8 cellular contexts compared by ENCODE assay signal in genomic region chr12:116882742-116883141, GRCh38. TPM values are rescaled to one million over a fixed set of nuclear protein-coding genes. Genes with fewer than 3 reads are reported as not detected.
A peak's percentile ranks its signal among the peaks of the same experiment; 100 is the strongest.
DNase-seq lines count a peak whose midpoint lies in the region; ATAC-seq and TF ChIP-seq lines count a peak whose summit lies in the region.

No MANE protein-coding gene starts in this region.

- no peaks in the 10 kb centered on the region for H3K36me3 ChIP-seq in CD4-positive, alpha-beta memory T cell (ENCODE audit: insufficient read depth, low read length)
- no peaks in the 10 kb centered on the region for H3K36me3 ChIP-seq in mucosa of descending colon (ENCODE audit: low read depth)

- no peak overlapping the region for H3K4me3 ChIP-seq in CD4-positive, alpha-beta memory T cell (ENCODE audit: low read length in 2 of 2)
- H3K4me3 ChIP-seq in mucosa of descending colon = no peak overlapping the region

- peak; percentile 69 for TF ChIP-seq CTCF in HFFc6 (IDR thresholded peaks at IDR 0.05)
- no peak for TF ChIP-seq CTCF in mucosa of descending colon (IDR thresholded peaks at IDR 0.05)

- no peak for ATAC-seq in activated T-helper 17 cell treated with anti-CD3 and anti-CD28 coated beads, Interleukin-2, amount 50 U/mL, for 72 hours (replicated peaks)
- ATAC-seq in mucosa of descending colon (no peak), HG02678 (IDR thresholded peaks at IDR 0.05; ENCODE audit: unreplicated experiment) (no peak), HG02852 (IDR thresholded peaks at IDR 0.05; ENCODE audit: unreplicated experiment) (no peak)

- no peak overlapping the region for H3K27ac ChIP-seq in CD4-positive, alpha-beta memory T cell (ENCODE audit: low read depth, low read length)

- H3K27me3 ChIP-seq in CD4-positive, alpha-beta memory T cell (ENCODE audit: insufficient read depth, low read length) = peaks cover 14% of the 10 kb centered on the region

- H3K4me3 Mint-ChIP-seq in CD4-positive, alpha-beta memory T cell = peak overlapping the region in 6 of 8 donors; percentile 11 to 78 (median 59)
- H3K4me3 Mint-ChIP-seq in HFFc6 = no peak overlapping the region; the same call in 1 of the 2 replicates
- H3K4me3 Mint-ChIP-seq in activated T-helper 17 cell treated with anti-CD3 and anti-CD28 coated beads, Interleukin-2, amount 50 U/mL, for 72 hours = peak overlapping the region; percentile 48

- no peaks in the 10 kb centered on the region for H3K9me3 ChIP-seq in CD4-positive, alpha-beta memory T cell (ENCODE audit: control insufficient read depth in 1 of 2, low read length in 2 of 2)
- H3K9me3 ChIP-seq in mucosa of descending colon = no peaks in the 10 kb centered on the region

- H3K4me1 ChIP-seq in CD4-positive, alpha-beta memory T cell (ENCODE audit: insufficient read depth, low read length) = peaks cover 27% of the 10 kb centered on the region
- peaks cover 32% of the 10 kb centered on the region for H3K4me1 ChIP-seq in mucosa of descending colon (ENCODE audit: low read depth)

- POLR2A ChIA-PET in CD4-positive, alpha-beta memory T cell (lab: Charles Lee; ENCODE audit: partially characterized antibody) = no interaction called here

- H3K36me3 Mint-ChIP-seq in CD4-positive, alpha-beta memory T cell = no peaks in the 10 kb centered on the region
- no peaks in the 10 kb centered on the region for H3K36me3 Mint-ChIP-seq in HFFc6 (ENCODE audit: low read depth)
- no peaks in the 10 kb centered on the region for H3K36me3 Mint-ChIP-seq in activated T-helper 17 cell treated with anti-CD3 and anti-CD28 coated beads, Interleukin-2, amount 50 U/mL, for 72 hours (ENCODE audit: low read depth)

- intact Hi-C loops in CD4-positive, alpha-beta memory T cell (cut with micrococcal nuclease) = loop anchor here (1.0 kb wide), 1 partner anchor 179 kb away; no protein-coding TSS in a partner anchor
- intact Hi-C loops in mucosa of descending colon (cut with DNase I, micrococcal nuclease) = no loop called here

- CTCF ChIA-PET in CD4-positive, alpha-beta memory T cell (lab: Charles Lee; ENCODE audit: partially characterized antibody) = interaction anchor here (0.8 kb wide), 1 partner anchor 238 kb away, joined by 3 read pairs; no protein-coding TSS in a partner anchor

- H3K4me1 Mint-ChIP-seq in CD4-positive, alpha-beta memory T cell = peaks cover 26 to 40% (median 32%) of the 10 kb centered on the region in 4 donors
- peaks cover 32% of the 10 kb centered on the region for H3K4me1 Mint-ChIP-seq in HFFc6 (ENCODE audit: low read depth)
- peaks cover 24% of the 10 kb centered on the region for H3K4me1 Mint-ChIP-seq in activated T-helper 17 cell treated with anti-CD3 and anti-CD28 coated beads, Interleukin-2, amount 50 U/mL, for 72 hours

- H3K27ac Mint-ChIP-seq in CD4-positive, alpha-beta memory T cell = no peak overlapping the region
- no peak overlapping the region for H3K27ac Mint-ChIP-seq in HFFc6
- no peak overlapping the region for H3K27ac Mint-ChIP-seq in activated T-helper 17 cell treated with anti-CD3 and anti-CD28 coated beads, Interleukin-2, amount 50 U/mL, for 72 hours

- DNase-seq in CD4-positive, alpha-beta memory T cell = no peak
- DNase-seq in HFFc6 = peak; percentile 48
- peak; percentile 33 to 76 for DNase-seq in lung microvascular endothelial cell (ENCODE audit: low read depth in 2 of 2)
- no peak for DNase-seq in mucosa of descending colon
- no peak for DNase-seq in activated naive CD4-positive, alpha-beta T cell treated with anti-CD3 and anti-CD28 coated beads, Interleukin-2, amount 50 U/mL, for 16 hours

- peaks cover 47 to 55% of the 10 kb centered on the region in 2 donors for H3K27me3 Mint-ChIP-seq in CD4-positive, alpha-beta memory T cell
- peaks cover 34% of the 10 kb centered on the region for H3K27me3 Mint-ChIP-seq in HFFc6 (ENCODE audit: insufficient read depth)
- H3K27me3 Mint-ChIP-seq in activated T-helper 17 cell treated with anti-CD3 and anti-CD28 coated beads, Interleukin-2, amount 50 U/mL, for 72 hours = peaks cover 51% of the 10 kb centered on the region

- H3K9me3 Mint-ChIP-seq in CD4-positive, alpha-beta memory T cell = peaks cover 0 to 2% (median 0%) of the 10 kb centered on the region in 8 donors
- no peaks in the 10 kb centered on the region for H3K9me3 Mint-ChIP-seq in HFFc6
- H3K9me3 Mint-ChIP-seq in activated T-helper 17 cell treated with anti-CD3 and anti-CD28 coated beads, Interleukin-2, amount 50 U/mL, for 72 hours = no peaks in the 10 kb centered on the region

RNA-seq across cellular contexts. Expression of gene HRK, which starts 1.5 kb away (rescaled TPM):
- not detected for total RNA-seq in CD4-positive, alpha-beta memory T cell
- polyA plus RNA-seq in CD4-positive, alpha-beta memory T cell = under 1 TPM in 1 of 2 donors, not detected in 1; 0.06 TPM
- not detected for total RNA-seq in HFFc6 (2021; fragmentation: NEBNext Ultra II Directional; extraction: Animal tissue kit (Norgen Biotek cat#: 25700))
- not detected for total RNA-seq in activated T-helper 17 cell treated with anti-CD3 and anti-CD28 coated beads, Interleukin-2, amount 50 U/mL, for 72 hours
- total RNA-seq in lung microvascular endothelial cell = under 0.01 TPM in 1 of 2 replicates, not detected in the other
- total RNA-seq in mucosa of descending colon = 1 to 10 TPM in 1 of 3 donors, under 1 TPM in 2; 0.22 to 1.0 (median 0.25) TPM

RNA-seq across cellular contexts. Expression of gene FBXW8, which starts 28.0 kb away (rescaled TPM):
- 10 to 100 TPM in 1 of 2 experiments, 1 to 10 TPM in 1; 9.3 to 10.2 TPM for total RNA-seq in CD4-positive, alpha-beta memory T cell
- 1 to 10 TPM; 2.3 to 4.6 TPM for polyA plus RNA-seq in CD4-positive, alpha-beta memory T cell
- 10 to 100 TPM; 15.3 to 20.5 (median 18.5) TPM for total RNA-seq in HFFc6 (2021; fragmentation: NEBNext Ultra II Directional; extraction: Animal tissue kit (Norgen Biotek cat#: 25700))
- total RNA-seq in activated T-helper 17 cell treated with anti-CD3 and anti-CD28 coated beads, Interleukin-2, amount 50 U/mL, for 72 hours = 1 to 10 TPM; 2.4 to 8.8 TPM
- total RNA-seq in lung microvascular endothelial cell (7.0 and 9.5 TPM in 2 replicates), mucosa of descending colon (10 to 100 TPM; 12.0 to 13.2 (median 13.1) TPM)

Comparison
In these comparisons a context has a peak if more than half of its experiments do, and no peak if none do; other contexts are left out.
1. DNase-seq: peak in HFFc6 (single experiment) and lung microvascular endothelial cell (2 of 2); none in CD4-positive, alpha-beta memory T cell (0 of 5), mucosa of descending colon (0 of 3) and activated naive CD4-positive, alpha-beta T cell treated with anti-CD3 and anti-CD28 coated beads, Interleukin-2, amount 50 U/mL, for 16 hours (single experiment).